ENCODE assay signal across 8 cellular contexts in genomic region chr6:110357298-110357695, GRCh38. TPM values are rescaled to one million over a fixed set of nuclear protein-coding genes. Genes with fewer than 3 reads are reported as not detected.
DNase-seq lines count a peak whose midpoint lies in the region; ATAC-seq and TF ChIP-seq lines count a peak whose summit lies in the region.

No MANE protein-coding gene starts in this region.

- H3K4me3 ChIP-seq in CD4-positive, CD25-positive, alpha-beta regulatory T cell (ENCODE audit: low read depth, low read length), result no peak overlapping the region
- peak overlapping the region; percentile 46 for H3K4me3 ChIP-seq in fibroblast of pulmonary artery (replicated peaks; ENCODE audit: low read depth, low read length)

- H3K27ac ChIP-seq in CD4-positive, CD25-positive, alpha-beta regulatory T cell (ENCODE audit: insufficient read depth, low read length, poor library complexity, severe bottlenecking), result no peak overlapping the region

- H3K4me1 ChIP-seq in CD4-positive, CD25-positive, alpha-beta regulatory T cell (ENCODE audit: control insufficient read depth, insufficient read depth, low read length, poor library complexity, severe bottlenecking), result peaks cover 3% of the 10 kb centered on the region

- no peak for ATAC-seq in CD4-positive, CD25-positive, alpha-beta regulatory T cell (ENCODE audit: low read depth in 2 of 2)
- ATAC-seq in GM21381 (IDR thresholded peaks at IDR 0.05; ENCODE audit: unreplicated experiment), result no peak

- H3K9me3 ChIP-seq in CD4-positive, CD25-positive, alpha-beta regulatory T cell (ENCODE audit: control insufficient read depth in 2 of 2, low read length in 2 of 2), result no peaks in the 10 kb centered on the region

- DNase-seq in CD4-positive, CD25-positive, alpha-beta regulatory T cell, result no peak
- DNase-seq in NCI-H82 treated with DMSO at 0.1 percent for 48 hours (lab: John Stamatoyannopoulos, UW; ENCODE audit: unreplicated experiment) (peak; percentile 88), fibroblast of pulmonary artery (ENCODE audit: low read depth) (peak; percentile 4), osteocyte (ENCODE audit: extremely low spot score, unreplicated experiment) (no peak), RPMI8226 (no peak), hippocampal formation (lab: John Stamatoyannopoulos, UW) (no peak)
- no peak for DNase-seq in activated CD8-positive, alpha-beta memory T cell treated with anti-CD3 and anti-CD28 coated beads, Interleukin-2, amount 50 U/mL, for 4 hours

- peaks cover 0 to 15% (median 2%) of the 10 kb centered on the region in 4 donors for H3K4me1 Mint-ChIP-seq in CD4-positive, CD25-positive, alpha-beta regulatory T cell
- H3K4me1 Mint-ChIP-seq in osteocyte (ENCODE audit: unreplicated experiment), result peaks cover 10% of the 10 kb centered on the region

- peak overlapping the region in 3 of 4 donors; percentile 48 to 85 (median 75) for H3K4me3 Mint-ChIP-seq in CD4-positive, CD25-positive, alpha-beta regulatory T cell
- H3K4me3 Mint-ChIP-seq in osteocyte (ENCODE audit: unreplicated experiment), result peak overlapping the region; percentile 75

- no peaks in the 10 kb centered on the region for H3K36me3 ChIP-seq in CD4-positive, CD25-positive, alpha-beta regulatory T cell (ENCODE audit: control insufficient read depth, insufficient read depth, low read length)

- TF ChIP-seq CTCF in fibroblast of pulmonary artery (IDR thresholded peaks at IDR 0.05; ENCODE audit: low read length, missing control alignments) (no peak), osteocyte (IDR thresholded peaks at IDR 0.05) (no peak)

- H3K27me3 Mint-ChIP-seq in CD4-positive, CD25-positive, alpha-beta regulatory T cell, result peaks cover 67% of the 10 kb centered on the region
- peaks cover 65% of the 10 kb centered on the region for H3K27me3 Mint-ChIP-seq in osteocyte (ENCODE audit: unreplicated experiment)

- peaks cover 0 to 7% (median 0%) of the 10 kb centered on the region in 7 donors for H3K9me3 Mint-ChIP-seq in CD4-positive, CD25-positive, alpha-beta regulatory T cell
- peaks cover 4% of the 10 kb centered on the region for H3K9me3 Mint-ChIP-seq in osteocyte (ENCODE audit: unreplicated experiment)

- H3K36me3 Mint-ChIP-seq in CD4-positive, CD25-positive, alpha-beta regulatory T cell, result peaks cover 4% of the 10 kb centered on the region
- no peaks in the 10 kb centered on the region for H3K36me3 Mint-ChIP-seq in osteocyte (ENCODE audit: unreplicated experiment)

- H3K27me3 ChIP-seq in CD4-positive, CD25-positive, alpha-beta regulatory T cell (ENCODE audit: control insufficient read depth, insufficient read depth, low read length), result peaks cover 25% of the 10 kb centered on the region

- H3K27ac Mint-ChIP-seq in CD4-positive, CD25-positive, alpha-beta regulatory T cell, result no peak overlapping the region
- no peak overlapping the region for H3K27ac Mint-ChIP-seq in osteocyte (ENCODE audit: unreplicated experiment)

RNA-seq across cellular contexts. Expression of gene METTL24, which starts 0.9 kb away (rescaled TPM):
- total RNA-seq in CD4-positive, CD25-positive, alpha-beta regulatory T cell, result not detected
- not detected for polyA plus RNA-seq in CD4-positive, CD25-positive, alpha-beta regulatory T cell
- not detected in 2 replicates for total RNA-seq in osteocyte

RNA-seq across cellular contexts. Expression of gene DDO, which starts 58.1 kb away (rescaled TPM):
- not detected for total RNA-seq in CD4-positive, CD25-positive, alpha-beta regulatory T cell
- polyA plus RNA-seq in CD4-positive, CD25-positive, alpha-beta regulatory T cell, result not detected
- not detected in 2 replicates for total RNA-seq in osteocyte

Comparison
In these comparisons a context has a peak if more than half of its experiments do, and no peak if none do; other contexts are left out.
1. DNase-seq: peak in NCI-H82 treated with DMSO at 0.1 percent for 48 hours (single experiment) and fibroblast of pulmonary artery (single experiment); none in CD4-positive, CD25-positive, alpha-beta regulatory T cell (0 of 3), osteocyte (single experiment), RPMI8226 (single experiment), hippocampal formation (0 of 2) and activated CD8-positive, alpha-beta memory T cell treated with anti-CD3 and anti-CD28 coated beads, Interleukin-2, amount 50 U/mL, for 4 hours (single experiment).